ENCODE assay signal across 8 cellular contexts in the genomic region with DNA sequence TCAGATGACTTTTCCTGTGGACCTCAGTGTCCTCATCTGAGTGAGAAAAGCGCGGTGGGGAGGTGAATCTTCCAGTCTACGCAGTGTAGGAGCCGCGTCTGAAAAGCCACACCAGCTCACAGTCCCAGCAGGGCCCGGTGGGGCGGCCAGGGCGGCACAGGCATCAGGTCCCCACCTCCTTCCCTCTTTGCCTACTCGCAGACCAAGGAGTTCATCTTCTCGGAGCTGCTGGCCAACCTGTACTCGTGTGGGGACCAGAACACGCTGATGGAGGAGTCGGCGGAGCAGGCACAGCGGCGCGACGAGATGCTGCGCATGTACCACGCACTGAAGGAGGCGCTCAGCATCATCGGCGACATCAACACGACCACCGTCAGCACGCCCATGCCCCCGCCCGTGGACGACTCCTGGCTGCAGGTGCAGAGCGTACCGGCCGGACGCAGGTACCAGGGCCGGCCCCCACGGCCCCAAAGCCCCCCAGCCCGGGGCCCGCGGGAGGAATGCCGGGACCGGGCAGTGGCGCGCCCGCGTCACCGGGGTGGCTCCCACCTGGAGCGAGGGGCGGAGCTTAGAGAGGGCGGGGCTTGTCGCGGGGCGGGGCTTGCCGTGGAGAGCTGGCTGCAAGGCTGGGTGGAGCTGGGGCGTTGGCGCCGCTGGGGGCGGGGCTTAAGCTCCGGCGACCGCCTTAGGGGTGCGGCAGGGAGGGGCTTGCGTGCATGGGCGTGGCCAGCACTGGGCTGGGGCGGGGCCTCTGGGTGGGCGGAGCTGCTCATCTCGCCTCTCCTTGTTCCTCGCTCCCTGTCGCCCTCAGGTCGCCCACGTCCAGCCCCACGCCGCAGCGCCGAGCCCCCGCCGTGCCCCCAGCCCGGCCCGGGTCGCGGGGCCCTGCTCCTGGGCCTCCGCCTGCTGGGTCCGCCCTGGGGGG. TPM values are rescaled to one million over a fixed set of nuclear protein-coding genes. Genes with fewer than 3 reads are reported as not detected.
DNase-seq lines count a peak whose midpoint lies in the region; ATAC-seq, FAIRE-seq and TF ChIP-seq lines count a peak whose summit lies in the region.

No MANE protein-coding gene starts in this region.

- FAIRE-seq in H54 (lab: Jason Lieb, UNC) = no peak

- no peak for TF ChIP-seq POLR2A in H54 (IDR thresholded peaks at IDR 0.05; ENCODE audit: low read depth, low read length)

- DNase-seq in NCI-H748 treated with DMSO at 0.1 percent for 48 hours (lab: John Stamatoyannopoulos, UW) (peak; percentile 52), activated T-cell treated with anti-CD3 and anti-CD28 coated beads for 1 hour (ENCODE audit: low read depth) (peak; percentile 99), epidermal melanocyte (ENCODE audit: insufficient read length, low spot score) (peak; percentile 54), mucosa of gallbladder (ENCODE audit: low spot score) (peak; percentile 91), H54 (ENCODE audit: insufficient read length, low spot score) (no peak)
- peak; percentile 93 to 96 for DNase-seq in stimulated activated CD8-positive, alpha-beta memory T cell treated with anti-CD3 and anti-CD28 coated beads, Interleukin-7, amount 100 ng/mL, for 4 hours (ENCODE audit: low read depth in 2 of 2)

- ATAC-seq in GM18511 (IDR thresholded peaks at IDR 0.05; ENCODE audit: unreplicated experiment) = peak; percentile 82
- ATAC-seq in HG02798 (IDR thresholded peaks at IDR 0.05; ENCODE audit: poor library complexity, unreplicated experiment) = peak; percentile 90

RNA-seq across cellular contexts. Expression of a gene that starts 25.6 kb away (rescaled TPM):
- total RNA-seq in mucosa of gallbladder = 117 TPM

RNA-seq across cellular contexts. Expression of a gene that starts 25.9 kb away (rescaled TPM):
- 26.9 TPM for total RNA-seq in mucosa of gallbladder

RNA-seq across cellular contexts. Expression of a gene that starts 47.0 kb away (rescaled TPM):
- 135 TPM for total RNA-seq in mucosa of gallbladder

RNA-seq across cellular contexts. Expression of a gene that starts 58.8 kb away (rescaled TPM):
- total RNA-seq in mucosa of gallbladder = 109 TPM
